ENCODE assay signal across 13 cellular contexts in the genomic region with DNA sequence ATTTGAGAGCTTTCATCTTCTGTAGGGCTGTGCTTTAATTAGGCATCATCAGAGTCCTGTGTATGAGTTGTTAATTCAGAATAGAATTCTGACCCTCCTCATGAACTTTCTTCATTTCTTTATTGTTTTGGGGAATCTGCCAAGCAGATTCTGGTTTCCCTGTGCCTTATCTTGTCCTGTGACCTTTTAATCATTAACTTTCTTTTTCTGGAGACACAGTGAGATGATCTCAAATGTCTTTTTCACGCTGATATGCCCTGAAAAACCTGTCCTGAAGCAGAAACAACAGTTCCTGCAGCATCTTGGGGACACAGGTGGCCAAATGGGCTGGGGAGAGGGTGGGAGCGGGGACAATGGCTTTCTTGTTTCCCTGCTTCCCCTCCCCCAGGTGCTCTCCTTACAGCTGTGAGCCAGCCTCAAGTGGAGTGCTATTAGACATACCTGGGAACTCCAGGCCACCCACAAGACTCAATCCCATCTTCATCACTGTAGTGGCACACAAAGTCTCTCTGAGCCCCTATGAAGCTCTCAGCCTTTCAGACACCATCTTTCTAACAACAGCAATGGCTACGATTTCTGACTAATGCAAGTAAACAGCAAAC.
"Had no signal": no experiment of that assay in that cellular context is flagged by ENCODE, and none has a peak within 500 bp of the region (broad histone marks: within the 10 kb centered on the region; RNA-seq: fewer than 3 reads in every experiment).

No MANE protein-coding gene starts in this region.

- ATAC-seq: activated naive CD4-positive, alpha-beta T cell treated with anti-CD3 and anti-CD28 coated beads, Interleukin-2, amount 50 U/mL, for 72 hours had no signal

- DNase-seq: activated CD4-positive, alpha-beta T cell treated with anti-CD3 and anti-CD28 coated beads, Interleukin-2, amount 50 U/mL, for 1 hour; activated CD4-positive, CD25-positive, alpha-beta regulatory T cell; activated T-cell treated with anti-CD3 and anti-CD28 coated beads, Interleukin-2, amount 50 U/mL, for 1 hour; amniotic stem cell; cerebellar nuclear complex; dermis blood vessel endothelial cell; hypothalamus; nephron progenitor cell; stimulated activated CD4-positive, alpha-beta T cell treated with anti-CD3 and anti-CD28 coated beads, Interleukin-12 subunit alpha, Interleukin-12 subunit beta, amount 100 ng/mL, for 4 hours; stimulated activated naive CD4-positive, alpha-beta T cell treated with Interleukin-2 at 50 U/mL for 16 hours; T-helper 2 cell had no signal

- FAIRE-seq: TTC549 had no signal
